In the genomic region with DNA sequence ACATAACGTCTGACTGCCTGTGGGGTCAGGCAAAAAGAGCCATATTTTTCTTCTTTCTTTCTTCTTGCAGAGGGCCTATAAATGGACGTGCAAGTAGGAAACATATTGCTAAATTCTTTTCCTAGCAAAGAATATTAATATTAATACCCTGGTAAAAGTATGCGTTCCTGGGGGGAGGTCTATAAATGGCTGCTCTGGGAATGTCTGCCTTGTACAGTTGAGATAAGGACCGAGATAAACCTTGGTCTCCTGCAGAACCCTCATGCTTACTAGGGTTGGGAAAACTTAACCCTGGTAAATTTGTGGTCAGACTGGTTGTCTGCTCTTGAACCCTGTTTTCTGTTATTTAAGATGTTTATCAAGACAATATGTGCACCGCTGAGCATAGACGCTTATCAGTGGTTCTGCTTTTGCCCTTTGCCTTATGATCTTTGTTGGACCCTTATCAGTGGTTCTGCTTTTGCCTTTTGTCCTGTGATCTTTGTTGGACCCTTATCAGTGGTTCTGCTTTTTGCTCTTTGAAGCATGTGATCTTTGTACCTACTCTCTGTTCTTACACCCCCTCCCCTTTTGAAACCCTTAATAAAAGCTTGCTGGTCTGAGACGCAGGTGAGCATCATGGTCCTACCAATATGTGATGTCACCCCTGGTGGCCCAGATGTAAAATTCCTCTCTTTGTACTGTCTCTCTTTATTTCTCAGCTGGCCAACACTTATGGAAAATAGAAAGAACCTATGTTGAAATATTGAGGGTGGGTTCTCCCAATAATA, we compare ENCODE assay signal across 5 cellular contexts. TPM values are rescaled to one million over a fixed set of nuclear protein-coding genes. Genes with fewer than 3 reads are reported as not detected.
"Had no signal": no experiment of that assay in that cellular context is flagged by ENCODE, and none has a peak within 500 bp of the region (broad histone marks: within the 10 kb centered on the region; RNA-seq: fewer than 3 reads in every experiment).

No MANE protein-coding gene starts in this region.

RNA-seq across cellular contexts. Expression of a gene that starts 37.7 kb away (rescaled TPM):
- total RNA-seq: HT-29, NCI-H460, PC-3, Right ventricle myocardium superior, SJSA1 had no signal
